Comparison of ENCODE assay signal across 10 cellular contexts in genomic region chr2:138503652-138504051, GRCh38. TPM values are rescaled to one million over a fixed set of nuclear protein-coding genes. Genes with fewer than 3 reads are reported as not detected.
A peak's percentile ranks its signal among the peaks of the same experiment; 100 is the strongest.
DNase-seq lines count a peak whose midpoint lies in the region; ATAC-seq, FAIRE-seq and TF ChIP-seq lines count a peak whose summit lies in the region.
"Had no signal": no experiment of that assay in that cellular context is flagged by ENCODE, and none has a peak within 500 bp of the region (broad histone marks: within the 10 kb centered on the region; RNA-seq: fewer than 3 reads in every experiment).

No MANE protein-coding gene starts in this region.

- DNase-seq in A673 (ENCODE audit: low spot score), result no peak
- no peak for DNase-seq in HAP-1 (ENCODE audit: low spot score in 2 of 2)
- no peak for DNase-seq in activated naive CD8-positive, alpha-beta T cell treated with anti-CD3 and anti-CD28 coated beads, Interleukin-2, amount 50 U/mL, for 24 hours
- no peak for DNase-seq in mesothelial cell of epicardium (ENCODE audit: low spot score in 2 of 2, unreplicated experiment in 2 of 2)
- DNase-seq in thyroid gland, result no peak
- no peak for DNase-seq in small intestine
- no peak for DNase-seq in activated CD4-positive, alpha-beta T cell treated with anti-CD3 and anti-CD28 coated beads for 48 hours
- DNase-seq: activated CD4-positive, alpha-beta T cell treated with anti-CD3 and anti-CD28 coated beads for 4 hours had no signal

- in situ Hi-C loops in HAP-1 (cut with MboI; ENCODE audit: low sequenced_read_pairs), result no loop called here

- TF ChIP-seq CTCF in A673 (conservative IDR thresholded peaks at IDR 0.05; ENCODE audit: low read depth, low read length), result no peak
- TF ChIP-seq CTCF in mesothelial cell of epicardium (IDR thresholded peaks at IDR 0.05; ENCODE audit: unreplicated experiment), result no peak
- no peak for TF ChIP-seq CTCF in thyroid gland (IDR thresholded peaks at IDR 0.05)

- no peak for TF ChIP-seq POLR2A in thyroid gland (IDR thresholded peaks at IDR 0.05)

- H3K9me3 ChIP-seq in A673 (ENCODE audit: low read depth, low read length, poor library complexity, severe bottlenecking), result no peaks in the 10 kb centered on the region
- H3K9me3 ChIP-seq in HAP-1, result no peaks in the 10 kb centered on the region
- no peaks in the 10 kb centered on the region for H3K9me3 ChIP-seq in thyroid gland
- H3K9me3 ChIP-seq in small intestine (ENCODE audit: control insufficient read depth, low read depth), result no peaks in the 10 kb centered on the region

- H3K4me1 Mint-ChIP-seq in activated naive CD8-positive, alpha-beta T cell treated with anti-CD3 and anti-CD28 coated beads, Interleukin-2, amount 50 U/mL, for 24 hours, result peaks cover 48% of the 10 kb centered on the region
- peaks cover 48% of the 10 kb centered on the region for H3K4me1 Mint-ChIP-seq in mesothelial cell of epicardium

- peak overlapping the region; percentile 93 for H3K4me3 ChIP-seq in A673 (ENCODE audit: low read depth, low read length, poor library complexity, severe bottlenecking)
- H3K4me3 ChIP-seq in HAP-1, result peak overlapping the region; percentile 68
- no peak overlapping the region for H3K4me3 ChIP-seq in thyroid gland (replicated peaks in 1 of 3)
- no peak overlapping the region for H3K4me3 ChIP-seq in small intestine (ENCODE audit: low read depth in 1 of 2, low read length in 2 of 2)

- H3K27me3 ChIP-seq in A673 (replicated peaks; ENCODE audit: insufficient read depth, low read depth, low read length, poor library complexity) (no peaks in the 10 kb centered on the region), HAP-1 (ENCODE audit: low read depth) (no peaks in the 10 kb centered on the region), thyroid gland (no peaks in the 10 kb centered on the region), small intestine (ENCODE audit: control insufficient read depth in 2 of 2, insufficient read depth in 2 of 2, low read length in 2 of 2) (no peaks in the 10 kb centered on the region)

- peak overlapping the region; percentile 100 for H3K4me3 Mint-ChIP-seq in activated naive CD8-positive, alpha-beta T cell treated with anti-CD3 and anti-CD28 coated beads, Interleukin-2, amount 50 U/mL, for 24 hours
- peak overlapping the region; percentile 99 for H3K4me3 Mint-ChIP-seq in mesothelial cell of epicardium

- H3K4me1 ChIP-seq in A673 (ENCODE audit: insufficient read depth, low read length, poor library complexity, severe bottlenecking), result peaks cover 13% of the 10 kb centered on the region
- H3K4me1 ChIP-seq in HAP-1, result peaks cover 14% of the 10 kb centered on the region; the same call in 1 of the 2 replicates
- peaks cover 27 to 43% of the 10 kb centered on the region in 2 donors for H3K4me1 ChIP-seq in thyroid gland
- peaks cover 0 to 14% of the 10 kb centered on the region in 2 donors for H3K4me1 ChIP-seq in small intestine (ENCODE audit: control insufficient read depth in 2 of 2, insufficient read depth in 1 of 2, low read depth in 1 of 2, low read length in 1 of 2)

- no peaks in the 10 kb centered on the region for H3K9me3 Mint-ChIP-seq in activated naive CD8-positive, alpha-beta T cell treated with anti-CD3 and anti-CD28 coated beads, Interleukin-2, amount 50 U/mL, for 24 hours
- H3K9me3 Mint-ChIP-seq in mesothelial cell of epicardium, result no peaks in the 10 kb centered on the region

- H3K27me3 Mint-ChIP-seq in activated naive CD8-positive, alpha-beta T cell treated with anti-CD3 and anti-CD28 coated beads, Interleukin-2, amount 50 U/mL, for 24 hours, result no peaks in the 10 kb centered on the region
- H3K27me3 Mint-ChIP-seq in mesothelial cell of epicardium (ENCODE audit: low read depth), result no peaks in the 10 kb centered on the region

- H3K36me3 ChIP-seq in A673 (ENCODE audit: insufficient read depth, low read length, poor library complexity, severe bottlenecking), result no peaks in the 10 kb centered on the region
- H3K36me3 ChIP-seq in HAP-1 (replicated peaks), result no peaks in the 10 kb centered on the region
- no peaks in the 10 kb centered on the region for H3K36me3 ChIP-seq in thyroid gland
- no peaks in the 10 kb centered on the region for H3K36me3 ChIP-seq in small intestine (ENCODE audit: control insufficient read depth in 2 of 2, insufficient read depth in 2 of 2, low read length in 2 of 2)

- ATAC-seq in activated naive CD8-positive, alpha-beta T cell treated with anti-CD3 and anti-CD28 coated beads, Interleukin-2, amount 50 U/mL, for 24 hours, result peak; percentile 30
- ATAC-seq in GM18868 (IDR thresholded peaks at IDR 0.05; ENCODE audit: unreplicated experiment), result no peak
- ATAC-seq: left lobe of liver had no signal

- H3K27ac ChIP-seq in A673 (ENCODE audit: low read depth, low read length, poor library complexity, severe bottlenecking) (no peak overlapping the region), thyroid gland (no peak overlapping the region), small intestine (ENCODE audit: low read depth in 1 of 2, low read length in 1 of 2) (no peak overlapping the region)

- WGBS in thyroid gland, 2 donors, result 56% methylated on average over 3 of the region's 3 CpGs
- WGBS in small intestine, 3 donors, result 4 to 13% (median 9%) methylated on average over 3 of the region's 3 CpGs

- H3K27ac Mint-ChIP-seq in activated naive CD8-positive, alpha-beta T cell treated with anti-CD3 and anti-CD28 coated beads, Interleukin-2, amount 50 U/mL, for 24 hours, result peak overlapping the region; percentile 99
- no peak overlapping the region for H3K27ac Mint-ChIP-seq in mesothelial cell of epicardium

- no peak for FAIRE-seq in small intestine (lab: Jason Lieb, UNC)

- intact Hi-C loops in A673 (cut with micrococcal nuclease; ENCODE audit: unreplicated experiment) (no loop called here), thyroid gland (cut with DNase I) (no loop called here)

- POLR2A ChIA-PET in A673 (lab: Charles Lee; ENCODE audit: low non-redundant PET), result no interaction called here

- CTCF ChIA-PET in A673 (lab: Charles Lee), result no interaction called here

- no TSS peak for BruUV-seq in A673 (replicated peaks; lab: Mats Ljungman, UMichigan)

- peaks cover 14% of the 10 kb centered on the region for H3K36me3 Mint-ChIP-seq in activated naive CD8-positive, alpha-beta T cell treated with anti-CD3 and anti-CD28 coated beads, Interleukin-2, amount 50 U/mL, for 24 hours (ENCODE audit: low read depth)
- no peaks in the 10 kb centered on the region for H3K36me3 Mint-ChIP-seq in mesothelial cell of epicardium

RNA-seq across cellular contexts. Expression of gene SPOPL, which starts 2.1 kb away (rescaled TPM):
- total RNA-seq in A673 (2021), result 20.3 and 21.1 TPM in 2 replicates
- 28.7 to 31.0 TPM (median 28.8 TPM) in 3 replicates for total RNA-seq in mesothelial cell of epicardium
- 10 to 100 TPM; 18.0 to 32.7 (median 24.0) TPM for total RNA-seq in thyroid gland
- polyA plus RNA-seq in small intestine, result 1 to 10 TPM; 6.3 to 8.6 (median 6.7) TPM

Comparison
In these comparisons a context has a peak if more than half of its experiments do, and no peak if none do; other contexts are left out.
1. H3K4me3 ChIP-seq: peak in A673 (single experiment) and HAP-1 (single experiment); none in thyroid gland (0 of 3) and small intestine (0 of 2).